Comparison of ENCODE assay signal across 13 cellular contexts in genomic region chr5:145797336-145797735, GRCh38. TPM values are rescaled to one million over a fixed set of nuclear protein-coding genes. Genes with fewer than 3 reads are reported as not detected.
A peak's percentile ranks its signal among the peaks of the same experiment; 100 is the strongest.
DNase-seq lines count a peak whose midpoint lies in the region; ATAC-seq and TF ChIP-seq lines count a peak whose summit lies in the region.
"Had no signal": no experiment of that assay in that cellular context is flagged by ENCODE, and none has a peak within 500 bp of the region (broad histone marks: within the 10 kb centered on the region; RNA-seq: fewer than 3 reads in every experiment).

No MANE protein-coding gene starts in this region.

- ATAC-seq in RWPE2 (ENCODE audit: low read depth): peak; percentile 82
- ATAC-seq in stimulated activated effector memory CD8-positive, alpha-beta T cell treated with anti-CD3 and anti-CD28 coated beads, Interleukin-12 subunit alpha, Interleukin-12 subunit beta, amount 100 ng/mL, for 72 hours: peak; percentile 32
- no peak for ATAC-seq in GM19397 (IDR thresholded peaks at IDR 0.05; ENCODE audit: unreplicated experiment)

- no peaks in the 10 kb centered on the region for H3K9me3 ChIP-seq in RWPE2 (ENCODE audit: severe bottlenecking)
- H3K9me3 ChIP-seq: adrenal gland had no signal

- no peak overlapping the region for H3K27ac ChIP-seq in RWPE2 (ENCODE audit: poor library complexity, severe bottlenecking)
- H3K27ac ChIP-seq: adrenal gland had no signal

- H3K4me1 ChIP-seq in RWPE2 (ENCODE audit: insufficient read depth, poor library complexity, severe bottlenecking): peaks cover 6% of the 10 kb centered on the region
- H3K4me1 ChIP-seq: adrenal gland had no signal

- no peak overlapping the region for H3K4me3 Mint-ChIP-seq in stimulated activated effector memory CD8-positive, alpha-beta T cell treated with anti-CD3 and anti-CD28 coated beads, Interleukin-12 subunit alpha, Interleukin-12 subunit beta, amount 100 ng/mL, for 72 hours

- peaks cover 9% of the 10 kb centered on the region for H3K36me3 ChIP-seq in RWPE2 (ENCODE audit: low read depth)
- H3K36me3 ChIP-seq: adrenal gland had no signal

- peaks cover 5% of the 10 kb centered on the region for H3K9me3 Mint-ChIP-seq in stimulated activated effector memory CD8-positive, alpha-beta T cell treated with anti-CD3 and anti-CD28 coated beads, Interleukin-12 subunit alpha, Interleukin-12 subunit beta, amount 100 ng/mL, for 72 hours

- no peaks in the 10 kb centered on the region for H3K27me3 ChIP-seq in RWPE2 (ENCODE audit: insufficient read depth, poor library complexity, severe bottlenecking)
- H3K27me3 ChIP-seq: adrenal gland had no signal

- H3K36me3 Mint-ChIP-seq in stimulated activated effector memory CD8-positive, alpha-beta T cell treated with anti-CD3 and anti-CD28 coated beads, Interleukin-12 subunit alpha, Interleukin-12 subunit beta, amount 100 ng/mL, for 72 hours: no peaks in the 10 kb centered on the region

- H3K4me3 ChIP-seq in RWPE2 (ENCODE audit: severe bottlenecking): no peak overlapping the region
- no peak overlapping the region for H3K4me3 ChIP-seq in epithelial cell of esophagus (ENCODE audit: low read length)
- H3K4me3 ChIP-seq: adrenal gland had no signal

- no peak overlapping the region for H3K27ac Mint-ChIP-seq in stimulated activated effector memory CD8-positive, alpha-beta T cell treated with anti-CD3 and anti-CD28 coated beads, Interleukin-12 subunit alpha, Interleukin-12 subunit beta, amount 100 ng/mL, for 72 hours

- DNase-seq in SIG-M5 treated with dmso at 0.1 percent for 504 hours (lab: John Stamatoyannopoulos, UW; ENCODE audit: unreplicated experiment) (peak; percentile 5), SIG-M5 (lab: John Stamatoyannopoulos, UW) (no peak), RWPE2 (ENCODE audit: low spot score) (no peak), epithelial cell of esophagus (ENCODE audit: low read depth) (peak; percentile 59), NCI-H1694 (lab: John Stamatoyannopoulos, UW) (no peak), ureter (ENCODE audit: low spot score) (no peak)
- no peak for DNase-seq in stimulated activated effector memory CD8-positive, alpha-beta T cell treated with anti-CD3 and anti-CD28 coated beads, Interleukin-12 subunit alpha, Interleukin-12 subunit beta, amount 100 ng/mL, for 72 hours (ENCODE audit: low spot score in 2 of 2)
- DNase-seq: 8988T, adrenal gland, Calu3, H7, hypothalamus had no signal

- no peaks in the 10 kb centered on the region for H3K4me1 Mint-ChIP-seq in stimulated activated effector memory CD8-positive, alpha-beta T cell treated with anti-CD3 and anti-CD28 coated beads, Interleukin-12 subunit alpha, Interleukin-12 subunit beta, amount 100 ng/mL, for 72 hours

- no peak for TF ChIP-seq CTCF in RWPE2 (IDR thresholded peaks at IDR 0.05; ENCODE audit: poor library complexity, severe bottlenecking)
- no peak for TF ChIP-seq CTCF in epithelial cell of esophagus (IDR thresholded peaks at IDR 0.05; ENCODE audit: insufficient read depth, low read depth, low read length, missing control alignments)

RNA-seq across cellular contexts. Expression of gene PRELID2, which starts 37.8 kb away (rescaled TPM):
- 28.2 TPM for total RNA-seq in ureter

Comparison
In these comparisons a context has a peak if more than half of its experiments do, and no peak if none do; other contexts are left out.
1. DNase-seq: peak in SIG-M5 treated with dmso at 0.1 percent for 504 hours (single experiment) and epithelial cell of esophagus (single experiment); none in SIG-M5 (single experiment), RWPE2 (single experiment), stimulated activated effector memory CD8-positive, alpha-beta T cell treated with anti-CD3 and anti-CD28 coated beads, Interleukin-12 subunit alpha, Interleukin-12 subunit beta, amount 100 ng/mL, for 72 hours (0 of 2), NCI-H1694 (single experiment) and ureter (single experiment).